Comparison of ENCODE assay signal across 9 cellular contexts in the genomic region with DNA sequence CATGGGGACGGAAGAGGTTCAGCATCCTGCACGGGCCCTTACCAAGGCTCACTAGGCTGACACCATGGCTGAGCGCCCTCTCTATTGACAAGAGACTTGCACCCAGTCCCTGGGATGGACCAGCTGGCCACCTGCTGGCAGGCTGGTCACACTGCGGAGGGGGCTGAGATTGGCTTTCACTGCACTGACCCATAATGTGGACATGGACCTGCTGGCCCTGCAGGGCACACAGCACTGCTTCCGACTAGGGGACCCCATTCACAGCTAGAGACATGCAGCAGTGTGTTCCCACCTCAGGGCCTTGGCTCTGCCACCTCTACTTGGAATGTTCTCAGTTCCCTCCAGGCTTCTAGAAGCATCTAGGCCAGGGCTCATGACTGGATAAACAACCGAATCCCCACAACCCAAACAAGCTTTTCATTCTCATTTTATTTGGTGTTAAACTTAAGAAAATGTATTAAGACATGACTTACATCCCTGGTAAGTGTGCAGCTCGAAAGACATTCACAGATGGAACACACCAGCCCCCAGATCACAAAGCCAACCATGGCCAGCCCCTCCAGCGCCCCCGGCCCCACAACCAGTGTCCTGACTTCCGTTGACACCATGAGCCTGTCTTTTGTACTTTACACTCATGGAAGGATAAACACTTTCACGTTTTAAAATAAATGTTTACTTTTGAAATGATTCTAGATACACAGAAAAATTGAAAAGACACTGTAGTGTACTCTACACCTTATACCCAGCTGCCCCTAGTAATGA. TPM values are rescaled to one million over a fixed set of nuclear protein-coding genes. Genes with fewer than 3 reads are reported as not detected.
DNase-seq lines count a peak whose midpoint lies in the region; ATAC-seq and TF ChIP-seq lines count a peak whose summit lies in the region.
"Had no signal": no experiment of that assay in that cellular context is flagged by ENCODE, and none has a peak within 500 bp of the region (broad histone marks: within the 10 kb centered on the region; RNA-seq: fewer than 3 reads in every experiment).

No MANE protein-coding gene starts in this region.

- no peak overlapping the region for H3K4me2 ChIP-seq in PC-9

- no peaks in the 10 kb centered on the region for H3K79me2 ChIP-seq in PC-9 (ENCODE audit: low read depth)

- no peaks in the 10 kb centered on the region for H3K9me3 ChIP-seq in PC-9 (ENCODE audit: insufficient read depth, low read depth)
- H3K9me3 ChIP-seq in cardiac muscle cell (ENCODE audit: low read depth): no peaks in the 10 kb centered on the region

- H3K27me3 ChIP-seq in PC-9 (ENCODE audit: insufficient read depth, low read depth): no peaks in the 10 kb centered on the region
- H3K27me3 ChIP-seq in cardiac muscle cell: no peaks in the 10 kb centered on the region

- no peak for ATAC-seq in GM21723 (IDR thresholded peaks at IDR 0.05; ENCODE audit: unreplicated experiment)

- peak; percentile 2 for DNase-seq in NCI-H146 (lab: John Stamatoyannopoulos, UW)
- no peak for DNase-seq in NCI-H146 treated with DMSO at 0.1 percent for 48 hours (lab: John Stamatoyannopoulos, UW; ENCODE audit: unreplicated experiment)
- DNase-seq in PC-9: peak in 1 of 2 experiments; percentile 55
- DNase-seq in activated naive CD4-positive, alpha-beta T cell treated with Interleukin-2 at 50 U/mL for 16 hours: peak; percentile 55
- DNase-seq in cardiac muscle cell (ENCODE audit: low read depth in 1 of 2, low spot score in 1 of 2): peak; percentile 60 to 76
- no peak for DNase-seq in retinal pigment epithelial cell (ENCODE audit: low read depth)
- no peak for DNase-seq in effector CD4-positive, alpha-beta T cell

- H2AFZ ChIP-seq in PC-9: no peak overlapping the region

- no peaks in the 10 kb centered on the region for H3K36me3 ChIP-seq in PC-9 (ENCODE audit: low read depth)
- H3K36me3 ChIP-seq in cardiac muscle cell: no peaks in the 10 kb centered on the region

- peak; percentile 68 for TF ChIP-seq CTCF in PC-9 (conservative IDR thresholded peaks at IDR 0.05)
- peak; percentile 85 for TF ChIP-seq CTCF in cardiac muscle cell (IDR thresholded peaks at IDR 0.05; ENCODE audit: low read depth, low read length)
- peak; percentile 94 for TF ChIP-seq CTCF in retinal pigment epithelial cell (conservative IDR thresholded peaks at IDR 0.05; ENCODE audit: low read depth, low read length)

- no peaks in the 10 kb centered on the region for H3F3A ChIP-seq in PC-9 (ENCODE audit: insufficient read depth, low read depth)

- H3K27ac ChIP-seq in PC-9 (no peak overlapping the region), cardiac muscle cell (no peak overlapping the region)

- no peaks in the 10 kb centered on the region for H4K20me1 ChIP-seq in PC-9 (ENCODE audit: insufficient read depth)

- POLR2A ChIA-PET in PC-9 (lab: Charles Lee; ENCODE audit: unreplicated experiment): no interaction called here

- no peak overlapping the region for H3K4me3 ChIP-seq in PC-9
- no peak overlapping the region for H3K4me3 ChIP-seq in cardiac muscle cell
- no peak overlapping the region for H3K4me3 ChIP-seq in retinal pigment epithelial cell (ENCODE audit: low read length)

- BruUV-seq in PC-9 (replicated peaks; lab: Mats Ljungman, UMichigan): no TSS peak

- H3K9me2 ChIP-seq in PC-9 (ENCODE audit: insufficient read depth): no peaks in the 10 kb centered on the region

- CTCF ChIA-PET in PC-9 (lab: Charles Lee): interaction anchor here (0.5 kb wide), 1 partner anchor 182 kb away, joined by 17 read pairs; no protein-coding TSS in a partner anchor

- intact Hi-C loops in PC-9 (cut with micrococcal nuclease; ENCODE audit: unreplicated experiment): loop anchor here (1.0 kb wide), 1 partner anchor 202 kb away; no protein-coding TSS in a partner anchor

- no peaks in the 10 kb centered on the region for H3K4me1 ChIP-seq in PC-9 (replicated peaks; ENCODE audit: insufficient read depth)
- H3K4me1 ChIP-seq in cardiac muscle cell (ENCODE audit: low read depth): no peaks in the 10 kb centered on the region

RNA-seq across cellular contexts. Expression of gene SRARP, which starts 9.3 kb away (rescaled TPM):
- total RNA-seq in PC-9 (2021) (not detected in 2 replicates), cardiac muscle cell (0.12 TPM in 1 of 2 replicates, not detected in the other)
- polyA plus RNA-seq in cardiac muscle cell: not detected in 2 replicates
- polyA plus RNA-seq: adipose tissue had no signal

RNA-seq across cellular contexts. Expression of gene ZBTB17, which starts 18.9 kb away (rescaled TPM):
- total RNA-seq in PC-9 (2021) (17.4 and 24.2 TPM in 2 replicates), cardiac muscle cell (48.8 and 64.0 TPM in 2 replicates)
- polyA plus RNA-seq in cardiac muscle cell: 47.1 and 61.6 TPM in 2 replicates

RNA-seq across cellular contexts. Expression of gene HSPB7, which starts 23.1 kb away (rescaled TPM):
- not detected in 2 replicates for total RNA-seq in PC-9 (2021)
- 509 and 744 TPM in 2 replicates for total RNA-seq in cardiac muscle cell
- 1,782 and 2,165 TPM in 2 replicates for polyA plus RNA-seq in cardiac muscle cell

RNA-seq across cellular contexts. Expression of gene CLCNKA, which starts 27.1 kb away (rescaled TPM):
- 1.0 and 1.1 TPM in 2 replicates for total RNA-seq in PC-9 (2021)
- total RNA-seq in cardiac muscle cell: 5.8 and 16.3 TPM in 2 replicates
- polyA plus RNA-seq in cardiac muscle cell: 12.8 and 25.5 TPM in 2 replicates

RNA-seq across cellular contexts. Expression of gene CLCNKB, which starts 48.8 kb away (rescaled TPM):
- total RNA-seq in PC-9 (2021) (1.1 and 1.9 TPM in 2 replicates), cardiac muscle cell (19.0 and 55.6 TPM in 2 replicates)
- 24.8 and 84.3 TPM in 2 replicates for polyA plus RNA-seq in cardiac muscle cell

Comparison
In these comparisons a context has a peak if more than half of its experiments do, and no peak if none do; other contexts are left out.
1. DNase-seq: peak in NCI-H146 (single experiment), activated naive CD4-positive, alpha-beta T cell treated with Interleukin-2 at 50 U/mL for 16 hours (single experiment) and cardiac muscle cell (2 of 2); none in NCI-H146 treated with DMSO at 0.1 percent for 48 hours (single experiment), retinal pigment epithelial cell (single experiment) and effector CD4-positive, alpha-beta T cell (single experiment).
2. RNA of gene HSPB7, which starts 23.1 kb away (total RNA-seq): 509 to 744 TPM in cardiac muscle cell; not detected in PC-9; every median in the first group is over 100 times any median in the second.
3. Peak in every context shown above with its lines, with median percentiles within 50 percentile points of each other: CTCF ChIP-seq.